Comparison of ENCODE assay signal across 8 cellular contexts in the genomic region with DNA sequence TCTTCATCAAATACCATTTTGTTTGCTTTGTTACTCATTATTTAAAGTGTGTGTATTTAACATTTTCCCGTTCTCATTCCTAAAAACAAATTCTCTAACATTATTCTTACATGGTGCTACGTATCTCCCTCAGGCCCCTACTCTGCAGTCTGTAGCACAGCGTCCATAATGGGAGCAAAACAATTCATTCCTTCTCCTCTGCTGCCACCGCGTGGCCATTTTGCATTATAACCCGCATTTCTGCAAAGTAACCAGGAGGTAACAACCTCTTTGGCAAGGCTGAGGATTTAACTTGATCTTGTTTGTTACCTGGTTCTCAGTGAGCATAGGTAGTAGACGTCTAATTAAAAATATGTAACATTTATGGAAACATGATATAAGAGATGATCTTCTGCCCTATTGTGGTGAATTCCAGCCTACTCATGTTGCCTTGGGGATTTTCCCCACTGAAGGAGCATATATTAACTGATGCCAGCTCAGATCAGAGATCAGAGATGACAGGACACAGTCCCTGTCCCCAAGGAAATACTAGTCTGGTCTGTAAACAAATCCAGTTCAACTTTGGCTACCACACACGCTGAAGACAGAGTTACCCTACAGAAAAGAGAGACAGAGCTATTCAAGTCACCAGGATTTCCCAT. TPM values are rescaled to one million over a fixed set of nuclear protein-coding genes. Genes with fewer than 3 reads are reported as not detected.
A peak's percentile ranks its signal among the peaks of the same experiment; 100 is the strongest.
DNase-seq lines count a peak whose midpoint lies in the region; ATAC-seq and TF ChIP-seq lines count a peak whose summit lies in the region.

No MANE protein-coding gene starts in this region.

- POLR2A ChIA-PET in activated CD4-positive, alpha-beta memory T cell treated with anti-CD3 and anti-CD28 coated beads, Interleukin-2, amount 10 ng/mL, durations not matched to agents 7 days and 5 days (lab: Charles Lee): no interaction called here

- H3K9me3 Mint-ChIP-seq in CD14-positive monocyte: peaks cover 0 to 5% (median 0%) of the 10 kb centered on the region in 7 donors
- peaks cover 6% of the 10 kb centered on the region for H3K9me3 Mint-ChIP-seq in activated CD4-positive, alpha-beta memory T cell treated with anti-CD3 and anti-CD28 coated beads, Interleukin-2, amount 10 ng/mL, durations not matched to agents 7 days and 5 days

- peaks cover 9% of the 10 kb centered on the region for H3K4me1 Mint-ChIP-seq in CD14-positive monocyte
- peaks cover 28% of the 10 kb centered on the region for H3K4me1 Mint-ChIP-seq in activated CD4-positive, alpha-beta memory T cell treated with anti-CD3 and anti-CD28 coated beads, Interleukin-2, amount 10 ng/mL, durations not matched to agents 7 days and 5 days

- CTCF ChIA-PET in activated CD4-positive, alpha-beta memory T cell treated with anti-CD3 and anti-CD28 coated beads, Interleukin-2, amount 10 ng/mL, durations not matched to agents 7 days and 5 days (lab: Charles Lee): interaction anchor here (1.7 to 3.4 kb wide), 3 partner anchors 16 to 346 kb away, joined by 4 to 32 read pairs (median 6); no protein-coding TSS in a partner anchor

- H3K27ac Mint-ChIP-seq in CD14-positive monocyte: no peak overlapping the region
- no peak overlapping the region for H3K27ac Mint-ChIP-seq in activated CD4-positive, alpha-beta memory T cell treated with anti-CD3 and anti-CD28 coated beads, Interleukin-2, amount 10 ng/mL, durations not matched to agents 7 days and 5 days

- H3K27me3 Mint-ChIP-seq in CD14-positive monocyte (ENCODE audit: low read depth in 3 of 3): peaks cover 0 to 7% (median 0%) of the 10 kb centered on the region in 3 donors
- no peaks in the 10 kb centered on the region for H3K27me3 Mint-ChIP-seq in activated CD4-positive, alpha-beta memory T cell treated with anti-CD3 and anti-CD28 coated beads, Interleukin-2, amount 10 ng/mL, durations not matched to agents 7 days and 5 days

- intact Hi-C loops in CD14-positive monocyte (cut with micrococcal nuclease): loop anchor here in 1 of 2 donors (5.0 to 10.0 kb wide), 4 partner anchors 343 to 716 kb away; a partner anchor contains a TSS

- peak; percentile 86 for ATAC-seq in GM19372 (IDR thresholded peaks at IDR 0.05; ENCODE audit: low read depth, unreplicated experiment)

- H3K4me3 Mint-ChIP-seq in CD14-positive monocyte: no peak overlapping the region
- H3K4me3 Mint-ChIP-seq in activated CD4-positive, alpha-beta memory T cell treated with anti-CD3 and anti-CD28 coated beads, Interleukin-2, amount 10 ng/mL, durations not matched to agents 7 days and 5 days: no peak overlapping the region

- DNase-seq in CD14-positive monocyte (ENCODE audit: low spot score) (no peak), HPDE6-E6E7 (ENCODE audit: extremely low spot score) (peak; percentile 59), NCI-H82 treated with DMSO at 0.1 percent for 48 hours (lab: John Stamatoyannopoulos, UW; ENCODE audit: unreplicated experiment) (peak; percentile 69), medulla oblongata (ENCODE audit: extremely low spot score) (peak; percentile 94)
- DNase-seq in activated CD4-positive, alpha-beta memory T cell treated with anti-CD3 and anti-CD28 coated beads, Interleukin-2, amount 10 ng/mL, durations not matched to agents 7 days and 5 days: peak; percentile 79
- DNase-seq in effector CD8-positive, alpha-beta T cell (lab: John Stamatoyannopoulos, UW): peak; percentile 60
- peak; percentile 30 to 61 for DNase-seq in stimulated activated CD8-positive, alpha-beta memory T cell treated with anti-CD3 and anti-CD28 coated beads, Interleukin-2, amount 100 ng/mL, for 48 hours (ENCODE audit: low read depth in 2 of 2)

- TF ChIP-seq CTCF in CD14-positive monocyte (IDR thresholded peaks at IDR 0.05): peak; percentile 85

- H3K36me3 Mint-ChIP-seq in CD14-positive monocyte: peaks cover 0 to 2% of the 10 kb centered on the region in 2 donors
- peaks cover 9% of the 10 kb centered on the region for H3K36me3 Mint-ChIP-seq in activated CD4-positive, alpha-beta memory T cell treated with anti-CD3 and anti-CD28 coated beads, Interleukin-2, amount 10 ng/mL, durations not matched to agents 7 days and 5 days (ENCODE audit: low read depth)

RNA-seq across cellular contexts. Expression of a gene that starts 10.5 kb away (rescaled TPM):
- polyA plus RNA-seq in CD14-positive monocyte: not detected
- total RNA-seq in activated CD4-positive, alpha-beta memory T cell treated with anti-CD3 and anti-CD28 coated beads, Interleukin-2, amount 10 ng/mL, durations not matched to agents 7 days and 5 days: not detected

RNA-seq across cellular contexts. Expression of a gene that starts 18.0 kb away (rescaled TPM):
- polyA plus RNA-seq in CD14-positive monocyte: 1 to 10 TPM; 7.2 to 8.2 TPM
- total RNA-seq in activated CD4-positive, alpha-beta memory T cell treated with anti-CD3 and anti-CD28 coated beads, Interleukin-2, amount 10 ng/mL, durations not matched to agents 7 days and 5 days: 10 to 100 TPM; 23.0 to 24.2 TPM

RNA-seq across cellular contexts. Expression of a gene that starts 21.7 kb away (rescaled TPM):
- not detected for polyA plus RNA-seq in CD14-positive monocyte
- total RNA-seq in activated CD4-positive, alpha-beta memory T cell treated with anti-CD3 and anti-CD28 coated beads, Interleukin-2, amount 10 ng/mL, durations not matched to agents 7 days and 5 days: not detected
